Comparison of ENCODE assay signal across 29 cellular contexts in the genomic region with DNA sequence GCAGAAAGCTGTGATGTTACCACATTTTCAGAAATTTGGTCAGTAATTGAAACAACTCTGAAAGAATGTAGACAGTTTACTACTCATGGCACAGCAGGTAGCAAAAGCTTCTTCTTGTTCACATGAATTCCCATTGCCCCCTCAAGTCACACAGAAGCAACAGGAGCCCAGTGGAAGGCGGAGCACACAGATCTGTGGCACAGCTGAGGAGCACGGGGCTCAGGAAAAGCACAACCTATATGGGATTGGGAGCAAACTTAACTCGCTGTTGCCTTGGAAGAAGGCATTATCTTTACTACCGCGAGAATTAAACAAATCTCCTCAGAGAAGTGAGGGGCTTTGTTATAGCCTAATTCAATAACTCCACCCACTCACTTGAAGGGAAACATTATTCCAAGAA.
"Had no signal": no experiment of that assay in that cellular context is flagged by ENCODE, and none has a peak within 500 bp of the region (broad histone marks: within the 10 kb centered on the region; RNA-seq: fewer than 3 reads in every experiment).

No MANE protein-coding gene starts in this region.

- DNase-seq: caudate nucleus; cerebellar nuclear complex; cortex of kidney; effector memory CD8-positive, alpha-beta T cell; foreskin fibroblast; gastrocnemius medialis; head of caudate nucleus; kidney; mucosa of descending colon; naive B cell; nucleus accumbens; psoas muscle; right cardiac atrium; small intestine; stimulated activated CD4-positive, alpha-beta T cell treated with anti-CD3 and anti-CD28 coated beads, Interleukin-15, amount 100 ng/mL, for 24 hours; stimulated activated CD4-positive, alpha-beta T cell treated with anti-CD3 and anti-CD28 coated beads, Interleukin-2, amount 100 ng/mL, for 48 hours; stimulated activated CD8-positive, alpha-beta memory T cell treated with anti-CD3 and anti-CD28 coated beads, Interleukin-4, amount 100 ng/mL, for 48 hours; stimulated activated naive CD4-positive, alpha-beta T cell; stomach; testis; upper lobe of right lung; uterus had no signal

- H3K27ac ChIP-seq: gastrocnemius medialis, psoas muscle, stomach, testis, tibial nerve, upper lobe of right lung, uterus had no signal

- H3K36me3 ChIP-seq: gastrocnemius medialis, stomach, tibial nerve, upper lobe of right lung, uterus had no signal

- H3K9me3 Mint-ChIP-seq: neural crest cell had no signal

- H3K4me1 ChIP-seq: gastrocnemius medialis, psoas muscle, stomach, testis, tibial nerve, upper lobe of right lung, uterus had no signal

- H3K27ac Mint-ChIP-seq: effector memory CD8-positive, alpha-beta T cell; memory B cell; mesothelial cell of epicardium; naive B cell; natural killer cell treated with Interleukin-12 subunit alpha and Interleukin-12 subunit beta and Interleukin-15 and Interleukin-18, amount 100 ng/mL, for 72 hours had no signal

- H3K27me3 Mint-ChIP-seq: effector memory CD8-positive, alpha-beta T cell; memory B cell; naive B cell; natural killer cell treated with Interleukin-12 subunit alpha and Interleukin-12 subunit beta and Interleukin-15 and Interleukin-18, amount 100 ng/mL, for 72 hours had no signal

- H3K4me3 Mint-ChIP-seq: effector memory CD8-positive, alpha-beta T cell; memory B cell; mesothelial cell of epicardium; naive B cell; natural killer cell treated with Interleukin-12 subunit alpha and Interleukin-12 subunit beta and Interleukin-15 and Interleukin-18, amount 100 ng/mL, for 72 hours; neural crest cell had no signal

- H3K4me1 Mint-ChIP-seq: memory B cell, naive B cell had no signal

- ATAC-seq: effector memory CD8-positive, alpha-beta T cell; gastrocnemius medialis; left lobe of liver; mucosa of descending colon; natural killer cell treated with Interleukin-12 subunit alpha and Interleukin-12 subunit beta and Interleukin-15 and Interleukin-18, amount 100 ng/mL, for 72 hours; psoas muscle; right cardiac atrium; upper lobe of right lung had no signal

- H3K9me3 ChIP-seq: gastrocnemius medialis, mucosa of descending colon, psoas muscle, stomach, testis, tibial nerve, upper lobe of right lung, uterus had no signal

- H3K36me3 Mint-ChIP-seq: memory B cell; mesothelial cell of epicardium; naive B cell; natural killer cell treated with Interleukin-12 subunit alpha and Interleukin-12 subunit beta and Interleukin-15 and Interleukin-18, amount 100 ng/mL, for 72 hours had no signal

- H3K4me3 ChIP-seq: gastrocnemius medialis, lung, mucosa of descending colon, psoas muscle, stomach, testis, tibial nerve, upper lobe of right lung, uterus had no signal

- H3K27me3 ChIP-seq: gastrocnemius medialis, stomach, testis, tibial nerve, upper lobe of right lung, uterus had no signal
